17 cellular contexts compared by ENCODE assay signal in the genomic region with DNA sequence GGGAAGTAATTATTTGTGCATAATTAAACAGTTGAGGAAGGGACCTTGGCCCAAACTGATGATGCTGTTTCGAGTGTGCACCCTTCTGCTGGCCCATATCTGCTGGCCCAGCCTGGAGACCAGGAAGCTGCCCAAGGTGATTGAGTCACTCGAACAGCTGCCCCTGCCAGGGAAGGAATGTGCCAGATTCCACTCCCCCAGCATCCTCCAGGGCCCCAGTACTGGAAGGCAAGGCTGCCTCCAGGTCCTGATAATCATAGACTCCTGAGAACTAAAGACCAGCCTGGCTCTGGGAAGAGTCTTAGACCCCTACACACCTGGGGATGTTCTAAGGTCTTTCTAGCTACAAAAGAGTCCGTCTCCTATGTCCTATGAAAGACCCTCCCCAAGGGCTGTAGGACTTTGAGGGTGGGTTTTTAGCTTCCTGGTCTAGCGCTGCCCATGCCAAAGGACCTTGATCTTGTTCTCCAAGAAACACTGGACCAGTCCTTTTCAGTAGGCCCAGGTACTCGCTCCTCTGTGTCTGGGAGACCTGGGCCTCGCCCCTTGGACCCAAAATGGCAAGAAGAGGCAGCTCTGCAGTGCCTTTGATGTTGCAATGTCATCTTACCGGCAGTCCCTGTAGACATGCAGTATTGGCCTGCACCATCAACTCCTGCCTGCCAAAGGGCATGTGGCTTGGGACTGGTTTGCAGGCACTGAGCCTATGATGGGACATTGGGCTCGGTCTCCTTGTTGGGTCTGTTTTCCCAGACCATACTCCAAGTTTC.
DNase-seq lines count a peak whose midpoint lies in the region; ATAC-seq and TF ChIP-seq lines count a peak whose summit lies in the region.
"Had no signal": no experiment of that assay in that cellular context is flagged by ENCODE, and none has a peak within 500 bp of the region (broad histone marks: within the 10 kb centered on the region; RNA-seq: fewer than 3 reads in every experiment).

No MANE protein-coding gene starts in this region.

- H3K27me3 ChIP-seq in vagina (no peaks in the 10 kb centered on the region), right lobe of liver (no peaks in the 10 kb centered on the region)

- no peak overlapping the region for H3K4me3 ChIP-seq in coronary artery
- H3K4me3 ChIP-seq in vagina, result no peak overlapping the region
- no peak overlapping the region for H3K4me3 ChIP-seq in right lobe of liver
- H3K4me3 ChIP-seq: GM12878, K562 had no signal

- H3K9me3 Mint-ChIP-seq in neural crest cell, result no peaks in the 10 kb centered on the region
- H3K9me3 Mint-ChIP-seq: CD4-positive, alpha-beta memory T cell had no signal

- peak overlapping the region; percentile 63 for H3K27ac Mint-ChIP-seq in neural crest cell (ENCODE audit: unreplicated experiment)
- H3K27ac Mint-ChIP-seq: CD4-positive, alpha-beta memory T cell had no signal

- DNase-seq in activated CD8-positive, alpha-beta memory T cell treated with anti-CD3 and anti-CD28 coated beads for 24 hours, result peak; percentile 38
- DNase-seq in activated CD8-positive, alpha-beta memory T cell treated with anti-CD3 and anti-CD28 coated beads, Interleukin-2, amount 50 U/mL, for 4 hours, result no peak
- DNase-seq in coronary artery (ENCODE audit: low spot score) (peak; percentile 66), neural crest cell (ENCODE audit: low read depth, low spot score) (no peak), vagina (ENCODE audit: extremely low spot score in 2 of 2) (peak; percentile 62 to 72), right lobe of liver (no peak), T-helper 1 cell (no peak)
- DNase-seq: CD4-positive, alpha-beta memory T cell; GF-D8; GOT3; NCI-H1417 treated with DMSO at 0.1 percent for 48 hours; NCI-H1930; NCI-H226; NCI-H524 had no signal

- no peak for TF ChIP-seq CTCF in coronary artery (IDR thresholded peaks at IDR 0.05)
- TF ChIP-seq CTCF in neural crest cell (conservative IDR thresholded peaks at IDR 0.05), result no peak
- TF ChIP-seq CTCF in vagina (IDR thresholded peaks at IDR 0.05), result no peak
- TF ChIP-seq CTCF in right lobe of liver (IDR thresholded peaks at IDR 0.05), result no peak

- H3K27me3 Mint-ChIP-seq in neural crest cell (ENCODE audit: low read depth), result peaks cover 28% of the 10 kb centered on the region

- H3K4me3 Mint-ChIP-seq in neural crest cell, result no peak overlapping the region
- H3K4me3 Mint-ChIP-seq: CD4-positive, alpha-beta memory T cell had no signal

- H3K27ac ChIP-seq in coronary artery, result no peak overlapping the region
- H3K27ac ChIP-seq in vagina, result no peak overlapping the region
- H3K27ac ChIP-seq in right lobe of liver, result no peak overlapping the region

- no peak for ATAC-seq in right lobe of liver
- ATAC-seq in activated CD4-positive, CD25-positive, alpha-beta regulatory T cell treated with anti-CD3 and anti-CD28 coated beads, Interleukin-2, amount 50 U/mL, for 24 hours, result no peak
- ATAC-seq: GM12878, K562 had no signal

- no peaks in the 10 kb centered on the region for H3K36me3 Mint-ChIP-seq in neural crest cell (ENCODE audit: low read depth)
- H3K36me3 Mint-ChIP-seq: CD4-positive, alpha-beta memory T cell had no signal

- 50% methylated on average over 5 of the region's 8 CpGs for WGBS in right lobe of liver (ENCODE audit: insufficient coverage, low coverage, low lambda C conversion rate, missing lambda C conversion rate)

- H3K4me1 ChIP-seq in vagina (no peaks in the 10 kb centered on the region), right lobe of liver (no peaks in the 10 kb centered on the region)

- intact Hi-C loops in vagina (cut with DNase I), result no loop called here
- intact Hi-C loops in right lobe of liver (cut with DNase I), result no loop called here

- TF ChIP-seq POLR2A in vagina (IDR thresholded peaks at IDR 0.05) (no peak), right lobe of liver (IDR thresholded peaks at IDR 0.05) (no peak)

- H3K9me3 ChIP-seq in vagina, result no peaks in the 10 kb centered on the region
- no peaks in the 10 kb centered on the region for H3K9me3 ChIP-seq in right lobe of liver

- H3K36me3 ChIP-seq in vagina, result no peaks in the 10 kb centered on the region
- no peaks in the 10 kb centered on the region for H3K36me3 ChIP-seq in right lobe of liver

- H3K4me1 Mint-ChIP-seq in neural crest cell, result peaks cover 3% of the 10 kb centered on the region

Comparison
In these comparisons a context has a peak if more than half of its experiments do, and no peak if none do; other contexts are left out.
1. DNase-seq: peak in activated CD8-positive, alpha-beta memory T cell treated with anti-CD3 and anti-CD28 coated beads for 24 hours (single experiment), coronary artery (single experiment) and vagina (2 of 2); none in activated CD8-positive, alpha-beta memory T cell treated with anti-CD3 and anti-CD28 coated beads, Interleukin-2, amount 50 U/mL, for 4 hours (single experiment), neural crest cell (single experiment), right lobe of liver (0 of 3) and T-helper 1 cell (0 of 5).